In genomic region chr5:72320022-72320898, GRCh38 we compare ENCODE assay signal across 1 cellular context.
TF ChIP-seq lines count a peak whose summit lies in the region.

TSS of gene MRPS27 (minus strand) at chr5:72320240. CDS start at chr5:72320221, 19 bp downstream.
TSS of gene PTCD2 (plus strand) at chr5:72320373. CDS start at chr5:72320383, 10 bp downstream.

TF ChIP-seq in K562, 482 proteins besides CTCF, POLR2A, EP300 and RAD21 (continued from another document and continues in another):
- TF ChIP-seq ZBTB12 (CRISPR knock-in tag; IDR thresholded peaks at IDR 0.05) (peak; percentile 76), PRPF4 (IDR thresholded peaks at IDR 0.05; ENCODE audit: insufficient read depth, low read depth, low read length, poor library complexity, severe bottlenecking) (no peak), PHF8 (IDR thresholded peaks at IDR 0.05; ENCODE audit: borderline replicate concordance, low read length) (peak; percentile 92), FOXK2 (conservative IDR thresholded peaks at IDR 0.05 in 1 of 2, IDR thresholded peaks at IDR 0.05 in 1 of 2; ENCODE audit: low read depth in 2 of 2) (peak; percentile 66 to 99; a peak in 3 of 4 replicates), E2F1 (CRISPR knock-in tag; IDR thresholded peaks at IDR 0.05) (peak; percentile 54; the same call in 1 of the 2 replicates), ZNF274 (IDR thresholded peaks at IDR 0.05; ENCODE audit: borderline replicate concordance, low read depth, low read length) (no peak), MEF2A (IDR thresholded peaks at IDR 0.05; ENCODE audit: control insufficient read depth, low read depth, low read length) (no peak), SPI1 (IDR thresholded peaks at IDR 0.05; ENCODE audit: borderline replicate concordance, low read depth, low read length) (peak; percentile 46; the same call in 1 of the 2 replicates), TBL1XR1 (IDR thresholded peaks at IDR 0.05; ENCODE audit: low read length in 2 of 2) (0 out of 4 replicates have a peak, but pooled peaks of 1 of the 2 experiments have one; percentile 41), KLF13 (tag; IDR thresholded peaks at IDR 0.05; ENCODE audit: borderline replicate concordance, low read depth) (peak; percentile 46; the same call in 1 of the 2 replicates), NONO (IDR thresholded peaks at IDR 0.05; ENCODE audit: low read depth in 2 of 2, low read length in 1 of 2) (peak in 1 of 2 experiments; percentile 97; a peak in 2 of 4 replicates), MNT (conservative IDR thresholded peaks at IDR 0.05) (peak; percentile 82 to 91), NFYB (IDR thresholded peaks at IDR 0.05; ENCODE audit: extremely low read depth, insufficient read length) (peak; percentile 63), COPS2 (conservative IDR thresholded peaks at IDR 0.05) (no peak), NR4A1 (CRISPR knock-in tag; IDR thresholded peaks at IDR 0.05) (no peak), NR4A1 (tag; IDR thresholded peaks at IDR 0.05) (peak; percentile 27; the same call in 1 of the 2 replicates), FOXJ2 (tag; IDR thresholded peaks at IDR 0.05) (0 out of 2 replicates have a peak, but pooled peaks have one; percentile 45), RBFOX2 (IDR thresholded peaks at IDR 0.05; ENCODE audit: low read depth, low read length) (peak; percentile 92), ZNF134 (CRISPR knock-in tag; conservative IDR thresholded peaks at IDR 0.05) (no peak), GTF2B (IDR thresholded peaks at IDR 0.05; ENCODE audit: extremely low read depth, insufficient read length) (peak; percentile 82), SP1 (CRISPR knock-in tag; IDR thresholded peaks at IDR 0.05) (peak; percentile 99), DIDO1 (tag; IDR thresholded peaks at IDR 0.05; ENCODE audit: low read depth) (no peak), MTA1 (IDR thresholded peaks at IDR 0.05; ENCODE audit: borderline replicate concordance) (peak; percentile 91), NR2C2 (CRISPR knock-in tag; IDR thresholded peaks at IDR 0.05) (peak; percentile 87), NR2C2 (tag; IDR thresholded peaks at IDR 0.05) (peak; percentile 97), CBFA2T2 (conservative IDR thresholded peaks at IDR 0.05) (no peak), RFX1 (IDR thresholded peaks at IDR 0.05) (peak; percentile 40; the same call in 1 of the 2 replicates), TSHZ1 (CRISPR knock-in tag; IDR thresholded peaks at IDR 0.05) (no peak), BDP1 (IDR thresholded peaks at IDR 0.05; ENCODE audit: insufficient read depth, insufficient read length) (no peak), HDAC1 (IDR thresholded peaks at IDR 0.05) (peak; percentile 61 to 85; a peak in 3 of 4 replicates), NFIC (IDR thresholded peaks at IDR 0.05) (0 out of 2 replicates have a peak, but pooled peaks have one; percentile 28), SAP30 (IDR thresholded peaks at IDR 0.05; ENCODE audit: borderline replicate concordance, insufficient read depth, low read depth, low read length, poor library complexity, severe bottlenecking) (peak; percentile 82), NR2C1 (IDR thresholded peaks at IDR 0.05) (peak; percentile 87), NR2C1 (tag; IDR thresholded peaks at IDR 0.05) (peak; percentile 87), KDM5B (IDR thresholded peaks at IDR 0.05; ENCODE audit: insufficient replicate concordance, low read depth, low read length) (peak; percentile 92), SP2 (IDR thresholded peaks at IDR 0.05; ENCODE audit: extremely low read depth, low read depth, low read length, poor library complexity, severe bottlenecking) (no peak), ASH1L (IDR thresholded peaks at IDR 0.05; ENCODE audit: borderline replicate concordance, low read depth, partially characterized antibody) (peak; percentile 47), PML (IDR thresholded peaks at IDR 0.05; ENCODE audit: low read length) (peak; percentile 84; the same call in 1 of the 2 replicates), ATF1 (CRISPR knock-in tag; IDR thresholded peaks at IDR 0.05) (peak; percentile 92), ATF1 (tag; IDR thresholded peaks at IDR 0.05) (peak; percentile 95), ESRRA (IDR thresholded peaks at IDR 0.05; ENCODE audit: borderline replicate concordance, low read depth) (peak; percentile 42; the same call in 1 of the 2 replicates), CREM (IDR thresholded peaks at IDR 0.05; ENCODE audit: low read depth) (peak; percentile 98), ZNF695 (CRISPR knock-in tag; IDR thresholded peaks at IDR 0.05) (no peak), C11orf30 (IDR thresholded peaks at IDR 0.05; ENCODE audit: low read depth) (peak; percentile 93), ZNF668 (CRISPR knock-in tag; IDR thresholded peaks at IDR 0.05) (no peak)
- TF ChIP-seq, protein P1, sequence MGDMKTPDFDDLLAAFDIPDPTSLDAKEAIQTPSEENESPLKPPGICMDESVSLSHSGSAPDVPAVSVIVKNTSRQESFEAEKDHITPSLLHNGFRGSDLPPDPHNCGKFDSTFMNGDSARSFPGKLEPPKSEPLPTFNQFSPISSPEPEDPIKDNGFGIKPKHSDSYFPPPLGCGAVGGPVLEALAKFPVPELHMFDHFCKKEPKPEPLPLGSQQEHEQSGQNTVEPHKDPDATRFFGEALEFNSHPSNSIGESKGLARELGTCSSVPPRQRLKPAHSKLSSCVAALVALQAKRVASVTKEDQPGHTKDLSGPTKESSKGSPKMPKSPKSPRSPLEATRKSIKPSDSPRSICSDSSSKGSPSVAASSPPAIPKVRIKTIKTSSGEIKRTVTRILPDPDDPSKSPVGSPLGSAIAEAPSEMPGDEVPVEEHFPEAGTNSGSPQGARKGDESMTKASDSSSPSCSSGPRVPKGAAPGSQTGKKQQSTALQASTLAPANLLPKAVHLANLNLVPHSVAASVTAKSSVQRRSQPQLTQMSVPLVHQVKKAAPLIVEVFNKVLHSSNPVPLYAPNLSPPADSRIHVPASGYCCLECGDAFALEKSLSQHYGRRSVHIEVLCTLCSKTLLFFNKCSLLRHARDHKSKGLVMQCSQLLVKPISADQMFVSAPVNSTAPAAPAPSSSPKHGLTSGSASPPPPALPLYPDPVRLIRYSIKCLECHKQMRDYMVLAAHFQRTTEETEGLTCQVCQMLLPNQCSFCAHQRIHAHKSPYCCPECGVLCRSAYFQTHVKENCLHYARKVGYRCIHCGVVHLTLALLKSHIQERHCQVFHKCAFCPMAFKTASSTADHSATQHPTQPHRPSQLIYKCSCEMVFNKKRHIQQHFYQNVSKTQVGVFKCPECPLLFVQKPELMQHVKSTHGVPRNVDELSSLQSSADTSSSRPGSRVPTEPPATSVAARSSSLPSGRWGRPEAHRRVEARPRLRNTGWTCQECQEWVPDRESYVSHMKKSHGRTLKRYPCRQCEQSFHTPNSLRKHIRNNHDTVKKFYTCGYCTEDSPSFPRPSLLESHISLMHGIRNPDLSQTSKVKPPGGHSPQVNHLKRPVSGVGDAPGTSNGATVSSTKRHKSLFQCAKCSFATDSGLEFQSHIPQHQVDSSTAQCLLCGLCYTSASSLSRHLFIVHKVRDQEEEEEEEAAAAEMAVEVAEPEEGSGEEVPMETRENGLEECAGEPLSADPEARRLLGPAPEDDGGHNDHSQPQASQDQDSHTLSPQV (IDR thresholded peaks at IDR 0.05), result peak; percentile 66; the same call in 1 of the 2 replicates
- TF ChIP-seq, protein P2, sequence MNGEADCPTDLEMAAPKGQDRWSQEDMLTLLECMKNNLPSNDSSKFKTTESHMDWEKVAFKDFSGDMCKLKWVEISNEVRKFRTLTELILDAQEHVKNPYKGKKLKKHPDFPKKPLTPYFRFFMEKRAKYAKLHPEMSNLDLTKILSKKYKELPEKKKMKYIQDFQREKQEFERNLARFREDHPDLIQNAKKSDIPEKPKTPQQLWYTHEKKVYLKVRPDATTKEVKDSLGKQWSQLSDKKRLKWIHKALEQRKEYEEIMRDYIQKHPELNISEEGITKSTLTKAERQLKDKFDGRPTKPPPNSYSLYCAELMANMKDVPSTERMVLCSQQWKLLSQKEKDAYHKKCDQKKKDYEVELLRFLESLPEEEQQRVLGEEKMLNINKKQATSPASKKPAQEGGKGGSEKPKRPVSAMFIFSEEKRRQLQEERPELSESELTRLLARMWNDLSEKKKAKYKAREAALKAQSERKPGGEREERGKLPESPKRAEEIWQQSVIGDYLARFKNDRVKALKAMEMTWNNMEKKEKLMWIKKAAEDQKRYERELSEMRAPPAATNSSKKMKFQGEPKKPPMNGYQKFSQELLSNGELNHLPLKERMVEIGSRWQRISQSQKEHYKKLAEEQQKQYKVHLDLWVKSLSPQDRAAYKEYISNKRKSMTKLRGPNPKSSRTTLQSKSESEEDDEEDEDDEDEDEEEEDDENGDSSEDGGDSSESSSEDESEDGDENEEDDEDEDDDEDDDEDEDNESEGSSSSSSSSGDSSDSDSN (IDR thresholded peaks at IDR 0.05; ENCODE audit: borderline replicate concordance in 1 of 2, low read depth in 2 of 2, low read length in 2 of 2), result 0 out of 4 replicates have a peak, but pooled peaks of 1 of the 2 experiments have one; percentile 52
- TF ChIP-seq, protein P3, sequence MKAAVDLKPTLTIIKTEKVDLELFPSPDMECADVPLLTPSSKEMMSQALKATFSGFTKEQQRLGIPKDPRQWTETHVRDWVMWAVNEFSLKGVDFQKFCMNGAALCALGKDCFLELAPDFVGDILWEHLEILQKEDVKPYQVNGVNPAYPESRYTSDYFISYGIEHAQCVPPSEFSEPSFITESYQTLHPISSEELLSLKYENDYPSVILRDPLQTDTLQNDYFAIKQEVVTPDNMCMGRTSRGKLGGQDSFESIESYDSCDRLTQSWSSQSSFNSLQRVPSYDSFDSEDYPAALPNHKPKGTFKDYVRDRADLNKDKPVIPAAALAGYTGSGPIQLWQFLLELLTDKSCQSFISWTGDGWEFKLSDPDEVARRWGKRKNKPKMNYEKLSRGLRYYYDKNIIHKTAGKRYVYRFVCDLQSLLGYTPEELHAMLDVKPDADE (conservative IDR thresholded peaks at IDR 0.05; ENCODE audit: control insufficient read depth, low read depth, low read length), result peak; percentile 21; the same call in 1 of the 2 replicates
- TF ChIP-seq, protein P4, sequence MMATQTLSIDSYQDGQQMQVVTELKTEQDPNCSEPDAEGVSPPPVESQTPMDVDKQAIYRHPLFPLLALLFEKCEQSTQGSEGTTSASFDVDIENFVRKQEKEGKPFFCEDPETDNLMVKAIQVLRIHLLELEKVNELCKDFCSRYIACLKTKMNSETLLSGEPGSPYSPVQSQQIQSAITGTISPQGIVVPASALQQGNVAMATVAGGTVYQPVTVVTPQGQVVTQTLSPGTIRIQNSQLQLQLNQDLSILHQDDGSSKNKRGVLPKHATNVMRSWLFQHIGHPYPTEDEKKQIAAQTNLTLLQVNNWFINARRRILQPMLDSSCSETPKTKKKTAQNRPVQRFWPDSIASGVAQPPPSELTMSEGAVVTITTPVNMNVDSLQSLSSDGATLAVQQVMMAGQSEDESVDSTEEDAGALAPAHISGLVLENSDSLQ (IDR thresholded peaks at IDR 0.05), result peak; percentile 65
